19 cellular contexts compared by ENCODE assay signal in genomic region chr17:77675816-77676799, GRCh38.
DNase-seq lines count a peak whose midpoint lies in the region; ATAC-seq and TF ChIP-seq lines count a peak whose summit lies in the region.
"Had no signal": no experiment of that assay in that cellular context is flagged by ENCODE, and none has a peak within 500 bp of the region (broad histone marks: within the 10 kb centered on the region; RNA-seq: fewer than 3 reads in every experiment).

No MANE protein-coding gene starts in this region.

- H3K4me1 ChIP-seq in esophagus muscularis mucosa (peaks cover 19 to 39% (median 32%) of the 10 kb centered on the region in 4 donors), sigmoid colon (peaks cover 0 to 20% (median 16%) of the 10 kb centered on the region in 4 donors), PC-3 (ENCODE audit: insufficient read depth, low read length) (no peaks in the 10 kb centered on the region)
- H3K4me1 ChIP-seq: BE2C, upper lobe of right lung had no signal

- peaks cover 38% of the 10 kb centered on the region for H3K27me3 Mint-ChIP-seq in progenitor cell of endocrine pancreas

- ATAC-seq in PC-3, result no peak
- ATAC-seq: activated CD8-positive, alpha-beta T cell treated with anti-CD3 and anti-CD28 coated beads, Interleukin-2, amount 10 ng/mL, durations not matched to agents 7 days and 5 days; activated T-cell treated with anti-CD3 and anti-CD28 coated beads, Interleukin-2, amount 50 U/mL, for 4 hours; upper lobe of right lung had no signal

- no peak overlapping the region for H2AFZ ChIP-seq in PC-3 (ENCODE audit: low read length)

- H3K27me3 ChIP-seq in H7 (ENCODE audit: control insufficient read depth, insufficient read depth, low read length) (no peaks in the 10 kb centered on the region), esophagus muscularis mucosa (no peaks in the 10 kb centered on the region), sigmoid colon (no peaks in the 10 kb centered on the region), PC-3 (ENCODE audit: low read length) (peaks cover 81% of the 10 kb centered on the region)
- H3K27me3 ChIP-seq: BE2C had no signal

- H3K27ac ChIP-seq in esophagus muscularis mucosa (replicated peaks in 1 of 4) (peak overlapping the region; percentile 34 to 81 (median 52)), sigmoid colon (peak overlapping the region; percentile 1 to 60 (median 51)), PC-3 (ENCODE audit: low read length) (no peak overlapping the region)
- H3K27ac ChIP-seq: upper lobe of right lung had no signal

- peaks cover 2% of the 10 kb centered on the region for H3K4me1 Mint-ChIP-seq in progenitor cell of endocrine pancreas (ENCODE audit: low read depth)

- H3K79me2 ChIP-seq in PC-3 (ENCODE audit: low read length), result no peaks in the 10 kb centered on the region

- no peak for TF ChIP-seq CTCF in esophagus muscularis mucosa (IDR thresholded peaks at IDR 0.05)
- TF ChIP-seq CTCF in sigmoid colon (IDR thresholded peaks at IDR 0.05), result no peak
- TF ChIP-seq CTCF in progenitor cell of endocrine pancreas (IDR thresholded peaks at IDR 0.05; ENCODE audit: unreplicated experiment), result no peak
- no peak for TF ChIP-seq CTCF in PC-3 (conservative IDR thresholded peaks at IDR 0.05; ENCODE audit: low read depth, low read length)

- H3K27ac Mint-ChIP-seq in progenitor cell of endocrine pancreas, result no peak overlapping the region
- H3K27ac Mint-ChIP-seq: activated CD8-positive, alpha-beta T cell treated with anti-CD3 and anti-CD28 coated beads, Interleukin-2, amount 10 ng/mL, durations not matched to agents 7 days and 5 days had no signal

- CTCF ChIA-PET in PC-3 (lab: Charles Lee), result no interaction called here

- no peaks in the 10 kb centered on the region for H3K36me3 Mint-ChIP-seq in progenitor cell of endocrine pancreas (ENCODE audit: insufficient read depth)

- no peak overlapping the region for H3K4me3 ChIP-seq in H7 (ENCODE audit: insufficient read depth, low read depth, low read length)
- H3K4me3 ChIP-seq in esophagus muscularis mucosa, result peak overlapping the region; percentile 7 to 18 (median 8)
- H3K4me3 ChIP-seq in sigmoid colon, result peak overlapping the region in 2 of 4 donors; percentile 6 to 20
- H3K4me3 ChIP-seq in PC-3 (ENCODE audit: low read length), result no peak overlapping the region
- H3K4me3 ChIP-seq: upper lobe of right lung had no signal

- peak; percentile 52 for DNase-seq in H7
- no peak for DNase-seq in esophagus muscularis mucosa (ENCODE audit: extremely low spot score)
- DNase-seq in kidney glomerular epithelial cell (lab: John Stamatoyannopoulos, UW), result peak; percentile 10
- DNase-seq in sigmoid colon, result peak; percentile 55
- DNase-seq in DMS53 (lab: John Stamatoyannopoulos, UW), result no peak
- no peak for DNase-seq in progenitor cell of endocrine pancreas (ENCODE audit: low spot score, unreplicated experiment)
- no peak for DNase-seq in PC-3
- DNase-seq: activated CD4-positive, CD25-positive, alpha-beta regulatory T cell; activated CD8-positive, alpha-beta T cell treated with anti-CD3 and anti-CD28 coated beads, Interleukin-2, amount 10 ng/mL, durations not matched to agents 7 days and 5 days; activated naive CD4-positive, alpha-beta T cell treated with anti-CD3 and anti-CD28 coated beads, Interleukin-2, amount 50 U/mL, for 16 hours; activated T-cell treated with anti-CD3 and anti-CD28 coated beads, Interleukin-2, amount 50 U/mL, for 4 hours; BE2C; naive B cell; NCI-H1417; NCI-H510A treated with DMSO at 0.1 percent for 48 hours; stimulated activated CD4-positive, alpha-beta T cell treated with anti-CD3 and anti-CD28 coated beads, Interleukin-4, amount 100 ng/mL, for 4 hours; T-helper 9 cell; upper lobe of right lung had no signal

- no peak overlapping the region for H3K9ac ChIP-seq in PC-3 (ENCODE audit: low read length)

- no peaks in the 10 kb centered on the region for H3K9me3 ChIP-seq in esophagus muscularis mucosa
- no peaks in the 10 kb centered on the region for H3K9me3 ChIP-seq in sigmoid colon
- no peaks in the 10 kb centered on the region for H3K9me3 ChIP-seq in PC-3 (ENCODE audit: low read length)
- H3K9me3 ChIP-seq: BE2C, upper lobe of right lung had no signal

- WGBS in esophagus muscularis mucosa, result 47% methylated on average over 34 of the region's 35 CpGs
- 63 to 70% methylated on average over 35 of the region's 35 CpGs for WGBS in sigmoid colon, 2 donors

- H3K4me3 Mint-ChIP-seq in progenitor cell of endocrine pancreas (ENCODE audit: low read depth), result no peak overlapping the region
- H3K4me3 Mint-ChIP-seq: activated CD8-positive, alpha-beta T cell treated with anti-CD3 and anti-CD28 coated beads, Interleukin-2, amount 10 ng/mL, durations not matched to agents 7 days and 5 days; activated T-cell treated with anti-CD3 and anti-CD28 coated beads, Interleukin-2, amount 50 U/mL, for 4 hours; IgD-negative memory B cell; naive B cell had no signal

- H4K20me1 ChIP-seq in PC-3 (ENCODE audit: low read length), result no peaks in the 10 kb centered on the region

- intact Hi-C loops in esophagus muscularis mucosa (cut with DNase I) (loop anchor here (5.0 kb wide), 1 partner anchor 54 kb away; no protein-coding TSS in a partner anchor), sigmoid colon (cut with DNase I) (no loop called here), PC-3 (cut with micrococcal nuclease) (no loop called here)

- POLR2A ChIA-PET in PC-3 (lab: Charles Lee; ENCODE audit: unreplicated experiment), result no interaction called here

- no peak for TF ChIP-seq POLR2A in esophagus muscularis mucosa (IDR thresholded peaks at IDR 0.05; ENCODE audit: low read depth)
- no peak for TF ChIP-seq POLR2A in sigmoid colon (IDR thresholded peaks at IDR 0.05)

- TF ChIP-seq EP300 in esophagus muscularis mucosa (IDR thresholded peaks at IDR 0.05), result peak; percentile 28
- peak in 1 of 4 donors; percentile 28 for TF ChIP-seq EP300 in sigmoid colon (IDR thresholded peaks at IDR 0.05)

- no TSS peak for BruUV-seq in PC-3 (replicated peaks; lab: Mats Ljungman, UMichigan)

- H3K36me3 ChIP-seq in H7 (replicated peaks; ENCODE audit: control insufficient read depth, insufficient read depth, low read length) (no peaks in the 10 kb centered on the region), esophagus muscularis mucosa (no peaks in the 10 kb centered on the region), sigmoid colon (no peaks in the 10 kb centered on the region), PC-3 (ENCODE audit: low read depth, low read length) (no peaks in the 10 kb centered on the region)
- H3K36me3 ChIP-seq: BE2C, upper lobe of right lung had no signal

- H3K9me2 ChIP-seq in PC-3 (replicated peaks; ENCODE audit: low read length), result no peaks in the 10 kb centered on the region

- no peaks in the 10 kb centered on the region for H3F3A ChIP-seq in PC-3 (ENCODE audit: low read length, unreplicated experiment)

- H3K9me3 Mint-ChIP-seq in progenitor cell of endocrine pancreas (ENCODE audit: low read depth), result peaks cover 4% of the 10 kb centered on the region
- H3K9me3 Mint-ChIP-seq: activated T-cell treated with anti-CD3 and anti-CD28 coated beads, Interleukin-2, amount 50 U/mL, for 4 hours; IgD-negative memory B cell; naive B cell had no signal

- no peak overlapping the region for H3K4me2 ChIP-seq in PC-3 (ENCODE audit: low read length)

Comparison
In these comparisons a context has a peak if more than half of its experiments do, and no peak if none do; other contexts are left out.
1. DNase-seq: peak in H7 (single experiment), kidney glomerular epithelial cell (single experiment) and sigmoid colon (single experiment); none in esophagus muscularis mucosa (single experiment), DMS53 (single experiment), progenitor cell of endocrine pancreas (single experiment) and PC-3 (single experiment).
2. H3K4me3 ChIP-seq: peak in esophagus muscularis mucosa (4 of 4); none in H7 (single experiment) and PC-3 (single experiment).